1 cellular context compared by ENCODE assay signal in genomic region chr3:71578045-71578730, GRCh38.
TF ChIP-seq lines count a peak whose summit lies in the region.

No MANE protein-coding gene starts in this region.

TF ChIP-seq in HEK293, 187 proteins besides CTCF, POLR2A, EP300 and RAD21 (continued from another document):
- TF ChIP-seq PRDM6 (tag by site-specific recombination; IDR thresholded peaks at IDR 0.05) (peak; percentile 95), YY1 (tag by site-specific recombination; IDR thresholded peaks at IDR 0.05) (no peak), ZNF777 (tag by site-specific recombination; IDR thresholded peaks at IDR 0.05; ENCODE audit: borderline replicate concordance) (no peak), ZNF843 (tag by site-specific recombination; IDR thresholded peaks at IDR 0.05) (0 out of 2 replicates have a peak, but pooled peaks have one; percentile 54), ZNF518A (tag by site-specific recombination; conservative IDR thresholded peaks at IDR 0.05; ENCODE audit: low read depth) (no peak), GFI1B (tag by site-specific recombination; IDR thresholded peaks at IDR 0.05) (no peak), ZNF639 (tag by site-specific recombination; IDR thresholded peaks at IDR 0.05) (no peak), ZNF341 (tag by site-specific recombination; IDR thresholded peaks at IDR 0.05; ENCODE audit: low read depth) (no peak), ZBTB26 (tag by site-specific recombination; optimal IDR thresholded peaks at IDR 0.05) (no peak), ZNF366 (tag by site-specific recombination; conservative IDR thresholded peaks at IDR 0.05) (peak; percentile 11; the same call in 1 of the 2 replicates), ZNF580 (tag by site-specific recombination; IDR thresholded peaks at IDR 0.05) (0 out of 2 replicates have a peak, but pooled peaks have one; percentile 11), ZXDB (tag by site-specific recombination; IDR thresholded peaks at IDR 0.05) (peak; percentile 53; the same call in 1 of the 2 replicates), ZSCAN4 (tag by site-specific recombination; IDR thresholded peaks at IDR 0.05) (no peak), TCF7L2 (IDR thresholded peaks at IDR 0.05; ENCODE audit: borderline replicate concordance, low read depth, low read length) (peak; percentile 86; the same call in 1 of the 2 replicates), IKZF3 (tag by site-specific recombination; IDR thresholded peaks at IDR 0.05) (0 out of 2 replicates have a peak, but pooled peaks have one; percentile 9), ZNF362 (tag by site-specific recombination; IDR thresholded peaks at IDR 0.05) (0 out of 2 replicates have a peak, but pooled peaks have one; percentile 1), MYNN (tag by site-specific recombination; IDR thresholded peaks at IDR 0.05; ENCODE audit: borderline replicate concordance) (no peak), SP7 (tag by site-specific recombination; IDR thresholded peaks at IDR 0.05) (peak; percentile 97), WT1 (tag by site-specific recombination; IDR thresholded peaks at IDR 0.05) (peak; percentile 83), OSR2 (tag by site-specific recombination; IDR thresholded peaks at IDR 0.05) (peak; percentile 76; the same call in 1 of the 2 replicates), PRDM4 (tag by site-specific recombination; IDR thresholded peaks at IDR 0.05) (peak; percentile 77), ZFHX2 (tag by site-specific recombination; conservative IDR thresholded peaks at IDR 0.05) (no peak)
